ENCODE assay signal across 23 cellular contexts in genomic region chr20:17635320-17635673, GRCh38. TPM values are rescaled to one million over a fixed set of nuclear protein-coding genes. Genes with fewer than 3 reads are reported as not detected.
DNase-seq lines count a peak whose midpoint lies in the region; ATAC-seq, FAIRE-seq and TF ChIP-seq lines count a peak whose summit lies in the region.
"Had no signal": no experiment of that assay in that cellular context is flagged by ENCODE, and none has a peak within 500 bp of the region (broad histone marks: within the 10 kb centered on the region; RNA-seq: fewer than 3 reads in every experiment).

No MANE protein-coding gene starts in this region.

- H3K9me3 ChIP-seq in astrocyte (ENCODE audit: insufficient read depth, low read depth, low read length), result no peaks in the 10 kb centered on the region
- H3K9me3 ChIP-seq in suprapubic skin, result no peaks in the 10 kb centered on the region

- no peaks in the 10 kb centered on the region for H3K4me1 Mint-ChIP-seq in HFFc6 (ENCODE audit: low read depth)
- peaks cover 8% of the 10 kb centered on the region for H3K4me1 Mint-ChIP-seq in astrocyte (ENCODE audit: low read depth, unreplicated experiment)
- H3K4me1 Mint-ChIP-seq in activated naive CD4-positive, alpha-beta T cell treated with anti-CD3 and anti-CD28 coated beads for 36 hours (ENCODE audit: low read depth), result no peaks in the 10 kb centered on the region
- H3K4me1 Mint-ChIP-seq: activated CD4-positive, alpha-beta T cell treated with anti-CD3 and anti-CD28 coated beads, Interleukin-2, amount 10 ng/mL, durations not matched to agents 24 days and 14 days had no signal

- intact Hi-C loops in activated naive CD4-positive, alpha-beta T cell treated with anti-CD3 and anti-CD28 coated beads for 36 hours (cut with micrococcal nuclease), result no loop called here

- H3K36me3 Mint-ChIP-seq in HFFc6 (ENCODE audit: low read depth), result peaks cover 33% of the 10 kb centered on the region
- H3K36me3 Mint-ChIP-seq in astrocyte (ENCODE audit: low read depth, unreplicated experiment), result peaks cover 20% of the 10 kb centered on the region
- H3K36me3 Mint-ChIP-seq in activated naive CD4-positive, alpha-beta T cell treated with anti-CD3 and anti-CD28 coated beads for 36 hours (ENCODE audit: low read depth), result peaks cover 2% of the 10 kb centered on the region

- no peaks in the 10 kb centered on the region for H3K4me1 ChIP-seq in astrocyte (ENCODE audit: insufficient read depth, low read length)
- peaks cover 29% of the 10 kb centered on the region for H3K4me1 ChIP-seq in suprapubic skin

- no peak overlapping the region for H3K4me2 ChIP-seq in astrocyte (ENCODE audit: low read length)
- H3K4me2 ChIP-seq: hepatocyte, smooth muscle cell had no signal

- H3K27ac ChIP-seq in astrocyte (ENCODE audit: low read depth, low read length), result no peak overlapping the region
- peak overlapping the region; percentile 52 for H3K27ac ChIP-seq in layer of hippocampus (ENCODE audit: low read depth, low read length)
- H3K27ac ChIP-seq in suprapubic skin, result peak overlapping the region; percentile 13
- H3K27ac ChIP-seq: hepatocyte had no signal

- H3K9me3 Mint-ChIP-seq in HFFc6 (no peaks in the 10 kb centered on the region), astrocyte (ENCODE audit: unreplicated experiment) (no peaks in the 10 kb centered on the region)
- H3K9me3 Mint-ChIP-seq in activated naive CD4-positive, alpha-beta T cell treated with anti-CD3 and anti-CD28 coated beads for 36 hours, result no peaks in the 10 kb centered on the region
- H3K9me3 Mint-ChIP-seq: activated CD4-positive, alpha-beta T cell treated with anti-CD3 and anti-CD28 coated beads, Interleukin-2, amount 10 ng/mL, durations not matched to agents 24 days and 14 days; naive thymus-derived CD8-positive, alpha-beta T cell had no signal

- H3K36me3 ChIP-seq in astrocyte (ENCODE audit: insufficient read depth, low read length) (peaks cover 57% of the 10 kb centered on the region), suprapubic skin (peaks cover 84% of the 10 kb centered on the region)

- H3K79me2 ChIP-seq in astrocyte (ENCODE audit: insufficient read depth, low read length), result peaks cover 89% of the 10 kb centered on the region

- H3K4me3 Mint-ChIP-seq in HFFc6 (no peak overlapping the region), astrocyte (ENCODE audit: unreplicated experiment) (no peak overlapping the region)
- H3K4me3 Mint-ChIP-seq in activated naive CD4-positive, alpha-beta T cell treated with anti-CD3 and anti-CD28 coated beads for 36 hours, result no peak overlapping the region
- H3K4me3 Mint-ChIP-seq: activated CD4-positive, alpha-beta T cell treated with anti-CD3 and anti-CD28 coated beads, Interleukin-2, amount 10 ng/mL, durations not matched to agents 24 days and 14 days; naive thymus-derived CD8-positive, alpha-beta T cell had no signal

- no peak overlapping the region for H3K9ac ChIP-seq in astrocyte (ENCODE audit: low read length)

- H3K27ac Mint-ChIP-seq in HFFc6, result 0 out of 2 replicates have a peak overlapping the region, but pooled peaks have one; percentile 74
- H3K27ac Mint-ChIP-seq in astrocyte (ENCODE audit: unreplicated experiment), result peak overlapping the region; percentile 18
- H3K27ac Mint-ChIP-seq in activated naive CD4-positive, alpha-beta T cell treated with anti-CD3 and anti-CD28 coated beads for 36 hours, result no peak overlapping the region
- H3K27ac Mint-ChIP-seq: activated CD4-positive, alpha-beta T cell treated with anti-CD3 and anti-CD28 coated beads, Interleukin-2, amount 10 ng/mL, durations not matched to agents 24 days and 14 days had no signal

- peaks cover 100% of the 10 kb centered on the region for H4K20me1 ChIP-seq in astrocyte (ENCODE audit: insufficient read depth, low read length)

- CTCF ChIA-PET in activated naive CD4-positive, alpha-beta T cell treated with anti-CD3 and anti-CD28 coated beads for 36 hours (lab: Charles Lee), result interaction anchor here (1.4 kb wide), 1 partner anchor 98 kb away, joined by 4 read pairs; no protein-coding TSS in a partner anchor

- TF ChIP-seq CTCF in HFFc6 (IDR thresholded peaks at IDR 0.05) (no peak), astrocyte (IDR thresholded peaks at IDR 0.05; ENCODE audit: insufficient read depth, low read depth, low read length) (no peak), suprapubic skin (IDR thresholded peaks at IDR 0.05) (no peak)

- FAIRE-seq in astrocyte (lab: Jason Lieb, UNC), result no peak
- FAIRE-seq: colon, endometrium, GM18507, islet of Langerhans had no signal

- ATAC-seq in HG02870 (IDR thresholded peaks at IDR 0.05; ENCODE audit: unreplicated experiment), result no peak
- ATAC-seq: naive thymus-derived CD8-positive, alpha-beta T cell had no signal

- H2AFZ ChIP-seq in astrocyte (ENCODE audit: low read depth, low read length), result no peak overlapping the region
- H2AFZ ChIP-seq: hepatocyte had no signal

- peaks cover 6% of the 10 kb centered on the region for H3K27me3 Mint-ChIP-seq in HFFc6 (ENCODE audit: insufficient read depth)
- no peaks in the 10 kb centered on the region for H3K27me3 Mint-ChIP-seq in astrocyte (ENCODE audit: low read depth, unreplicated experiment)
- no peaks in the 10 kb centered on the region for H3K27me3 Mint-ChIP-seq in activated naive CD4-positive, alpha-beta T cell treated with anti-CD3 and anti-CD28 coated beads for 36 hours (ENCODE audit: low read depth)
- H3K27me3 Mint-ChIP-seq: activated CD4-positive, alpha-beta T cell treated with anti-CD3 and anti-CD28 coated beads, Interleukin-2, amount 10 ng/mL, durations not matched to agents 24 days and 14 days; naive thymus-derived CD8-positive, alpha-beta T cell had no signal

- TF ChIP-seq POLR2A in suprapubic skin (IDR thresholded peaks at IDR 0.05), result no peak

- DNase-seq in HFFc6, result no peak
- DNase-seq in astrocyte (ENCODE audit: low read depth), result no peak
- no peak for DNase-seq in suprapubic skin (ENCODE audit: low spot score in 2 of 2)
- no peak for DNase-seq in activated naive CD4-positive, alpha-beta T cell treated with anti-CD3 and anti-CD28 coated beads for 36 hours
- no peak for DNase-seq in RPMI8226
- no peak for DNase-seq in activated T-cell treated with anti-CD3 and anti-CD28 coated beads for 4 hours
- DNase-seq: activated CD4-positive, alpha-beta T cell treated with anti-CD3 and anti-CD28 coated beads, Interleukin-2, amount 10 ng/mL, durations not matched to agents 24 days and 14 days; activated CD8-positive, alpha-beta memory T cell treated with anti-CD3 and anti-CD28 coated beads, Interleukin-2, amount 50 U/mL, for 4 hours; activated gamma-delta T cell treated with Interleukin-2 at 50 U/mL for 16 hours; Karpas-422; naive thymus-derived CD8-positive, alpha-beta T cell; NCI-H1092; NCI-H2107; SHP77 treated with DMSO at 0.1 percent for 48 hours; stimulated activated CD4-positive, alpha-beta T cell treated with anti-CD3 and anti-CD28 coated beads, Interleukin-4, amount 100 ng/mL, for 24 hours had no signal

- H3K4me3 ChIP-seq in astrocyte (ENCODE audit: insufficient read depth, low read depth, low read length) (no peak overlapping the region), suprapubic skin (no peak overlapping the region)
- H3K4me3 ChIP-seq: hepatocyte, smooth muscle cell had no signal

- no peak for TF ChIP-seq EP300 in suprapubic skin (IDR thresholded peaks at IDR 0.05)

- 88% methylated on average over 3 of the region's 13 CpGs for WGBS in suprapubic skin

- no peaks in the 10 kb centered on the region for H3K27me3 ChIP-seq in astrocyte (ENCODE audit: insufficient read depth, low read length)
- H3K27me3 ChIP-seq in layer of hippocampus (ENCODE audit: control insufficient read depth, insufficient read depth, low read length), result no peaks in the 10 kb centered on the region
- H3K27me3 ChIP-seq in suprapubic skin, result no peaks in the 10 kb centered on the region
- H3K27me3 ChIP-seq: hepatocyte had no signal

RNA-seq across cellular contexts. Expression of gene RRBP1, which starts 46.7 kb away (rescaled TPM):
- total RNA-seq in HFFc6 (2021; fragmentation: NEBNext Ultra II Directional; extraction: Animal tissue kit (Norgen Biotek cat#: 25700)), result 100 to 1,000 TPM; 273 to 331 (median 317) TPM
- total RNA-seq in astrocyte (347 and 392 TPM in 2 replicates), suprapubic skin (10 to 100 TPM; 37.5 to 52.3 (median 41.3) TPM)
- total RNA-seq in activated naive CD4-positive, alpha-beta T cell treated with anti-CD3 and anti-CD28 coated beads for 36 hours, result 10 to 100 TPM; 19.6 to 20.0 TPM
